ENCODE assay signal across 10 cellular contexts in the genomic region with DNA sequence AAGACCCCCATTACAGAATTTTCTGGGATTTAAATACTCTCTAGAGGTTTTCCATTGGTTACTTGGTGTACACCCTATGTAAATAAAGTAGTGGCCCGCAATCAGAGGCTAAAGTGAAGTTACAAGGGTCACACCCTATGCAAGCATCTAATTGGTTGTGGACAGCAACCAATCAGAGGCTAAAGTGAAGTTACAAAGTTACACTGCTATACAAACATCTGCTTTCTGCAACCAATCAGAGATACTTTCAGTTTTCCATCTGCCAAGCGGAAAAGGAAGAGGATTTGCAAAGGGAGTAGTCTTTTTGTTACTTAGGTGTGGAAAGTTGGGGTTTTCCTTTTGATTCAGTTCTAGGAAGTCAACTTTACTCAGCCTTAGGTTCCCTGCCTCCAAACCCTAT. TPM values are rescaled to one million over a fixed set of nuclear protein-coding genes. Genes with fewer than 3 reads are reported as not detected.
A peak's percentile ranks its signal among the peaks of the same experiment; 100 is the strongest.
DNase-seq lines count a peak whose midpoint lies in the region; ATAC-seq and TF ChIP-seq lines count a peak whose summit lies in the region.
"Had no signal": no experiment of that assay in that cellular context is flagged by ENCODE, and none has a peak within 500 bp of the region (broad histone marks: within the 10 kb centered on the region; RNA-seq: fewer than 3 reads in every experiment).

No MANE protein-coding gene starts in this region.

- H3K27ac Mint-ChIP-seq in T-helper 17 cell, result peak overlapping the region; percentile 45
- peak overlapping the region; percentile 81 for H3K27ac Mint-ChIP-seq in stimulated activated naive CD8-positive, alpha-beta T cell treated with anti-CD3 and anti-CD28 coated beads, Interleukin-15, Interleukin-2, amounts not matched to agents 100 ng/mL and 50 ng/mL, for 24 hours

- peaks cover 22% of the 10 kb centered on the region for H3K4me1 ChIP-seq in left ventricle myocardium inferior

- peak overlapping the region; percentile 48 for H3K4me3 ChIP-seq in left ventricle myocardium inferior
- H3K4me3 ChIP-seq: smooth muscle cell had no signal

- H3K27me3 Mint-ChIP-seq in T-helper 17 cell, result no peaks in the 10 kb centered on the region
- no peaks in the 10 kb centered on the region for H3K27me3 Mint-ChIP-seq in stimulated activated naive CD8-positive, alpha-beta T cell treated with anti-CD3 and anti-CD28 coated beads, Interleukin-15, Interleukin-2, amounts not matched to agents 100 ng/mL and 50 ng/mL, for 24 hours

- H3K9me3 ChIP-seq in T-helper 17 cell (ENCODE audit: control insufficient read depth, low read length, poor library complexity, severe bottlenecking) (no peaks in the 10 kb centered on the region), left ventricle myocardium inferior (replicated peaks) (no peaks in the 10 kb centered on the region)

- peak overlapping the region; percentile 69 for H3K4me3 Mint-ChIP-seq in T-helper 17 cell
- H3K4me3 Mint-ChIP-seq in stimulated activated naive CD8-positive, alpha-beta T cell treated with anti-CD3 and anti-CD28 coated beads, Interleukin-15, Interleukin-2, amounts not matched to agents 100 ng/mL and 50 ng/mL, for 24 hours, result peak overlapping the region; percentile 85

- peaks cover 9% of the 10 kb centered on the region for H3K4me1 Mint-ChIP-seq in T-helper 17 cell
- H3K4me1 Mint-ChIP-seq in stimulated activated naive CD8-positive, alpha-beta T cell treated with anti-CD3 and anti-CD28 coated beads, Interleukin-15, Interleukin-2, amounts not matched to agents 100 ng/mL and 50 ng/mL, for 24 hours (ENCODE audit: low read depth), result peaks cover 30% of the 10 kb centered on the region

- ATAC-seq in activated CD4-positive, CD25-positive, alpha-beta regulatory T cell treated with anti-CD3 and anti-CD28 coated beads, Interleukin-2, amount 50 U/mL, for 24 hours, result peak; percentile 20 to 22
- ATAC-seq in T-helper 17 cell (peak; percentile 40), HG03521 (IDR thresholded peaks at IDR 0.05; ENCODE audit: unreplicated experiment) (no peak)

- peak overlapping the region; percentile 67 for H3K27ac ChIP-seq in left ventricle myocardium inferior (replicated peaks)

- no peaks in the 10 kb centered on the region for H3K9me3 Mint-ChIP-seq in stimulated activated naive CD8-positive, alpha-beta T cell treated with anti-CD3 and anti-CD28 coated beads, Interleukin-15, Interleukin-2, amounts not matched to agents 100 ng/mL and 50 ng/mL, for 24 hours

- no peaks in the 10 kb centered on the region for H3K36me3 Mint-ChIP-seq in T-helper 17 cell (ENCODE audit: low read depth)
- H3K36me3 Mint-ChIP-seq in stimulated activated naive CD8-positive, alpha-beta T cell treated with anti-CD3 and anti-CD28 coated beads, Interleukin-15, Interleukin-2, amounts not matched to agents 100 ng/mL and 50 ng/mL, for 24 hours (ENCODE audit: low read depth), result no peaks in the 10 kb centered on the region

- H3K36me3 ChIP-seq in left ventricle myocardium inferior, result no peaks in the 10 kb centered on the region

- no peak for DNase-seq in activated CD4-positive, CD25-positive, alpha-beta regulatory T cell (lab: John Stamatoyannopoulos, UW)
- DNase-seq in T-helper 17 cell (no peak), left ventricle myocardium inferior (no peak), NCI-H510A treated with DMSO at 0.1 percent for 48 hours (lab: John Stamatoyannopoulos, UW) (no peak), MV-4-11 (lab: John Stamatoyannopoulos, UW) (no peak)
- DNase-seq: amniotic stem cell had no signal

- intact Hi-C loops in left ventricle myocardium inferior (cut with micrococcal nuclease), result no loop called here

- no peak for TF ChIP-seq CTCF in left ventricle myocardium inferior (IDR thresholded peaks at IDR 0.05; ENCODE audit: borderline replicate concordance)

- H3K27me3 ChIP-seq in left ventricle myocardium inferior (ENCODE audit: low read depth), result no peaks in the 10 kb centered on the region

RNA-seq across cellular contexts. Expression of a gene that starts 2.0 kb away (rescaled TPM):
- total RNA-seq in T-helper 17 cell (100 to 1,000 TPM; 103 to 104 TPM), left ventricle myocardium inferior (82.2 TPM)
